ENCODE assay signal across 41 cellular contexts in genomic region chr2:60268032-60268431, GRCh38.
"Had no signal": no experiment of that assay in that cellular context is flagged by ENCODE, and none has a peak within 500 bp of the region (broad histone marks: within the 10 kb centered on the region; RNA-seq: fewer than 3 reads in every experiment).

No MANE protein-coding gene starts in this region.

- H3K27me3 Mint-ChIP-seq: activated naive CD8-positive, alpha-beta T cell treated with anti-CD3 and anti-CD28 coated beads for 36 hours; activated naive CD8-positive, alpha-beta T cell treated with anti-CD3 and anti-CD28 coated beads, Interleukin-2, amount 50 U/mL, for 24 hours; brain had no signal

- H3K4me1 ChIP-seq: adrenal gland, ascending aorta, body of pancreas, breast epithelium had no signal

- H3K36me3 Mint-ChIP-seq: activated naive CD4-positive, alpha-beta T cell treated with anti-CD3 and anti-CD28 coated beads, Interleukin-2, amount 10 ng/mL, durations not matched to agents 7 days and 5 days; activated naive CD4-positive, alpha-beta T cell treated with anti-CD3 and anti-CD28 coated beads, Interleukin-2, amount 50 U/mL, for 24 hours; activated naive CD4-positive, alpha-beta T cell treated with anti-CD3 and anti-CD28 coated beads, Interleukin-2, amount 50 U/mL, for 72 hours; activated naive CD8-positive, alpha-beta T cell; activated naive CD8-positive, alpha-beta T cell treated with anti-CD3 and anti-CD28 coated beads for 36 hours; activated naive CD8-positive, alpha-beta T cell treated with anti-CD3 and anti-CD28 coated beads, Interleukin-2, amount 10 ng/mL, durations not matched to agents 7 days and 5 days; brain had no signal

- ATAC-seq: activated naive CD4-positive, alpha-beta T cell treated with anti-CD3 and anti-CD28 coated beads, Interleukin-2, amount 50 U/mL, for 72 hours; activated naive CD8-positive, alpha-beta T cell treated with anti-CD3 and anti-CD28 coated beads, Interleukin-2, amount 50 U/mL, for 24 hours; activated T-cell treated with anti-CD3 and anti-CD28 coated beads, Interleukin-2, amount 50 U/mL, for 4 hours; activated T-cell treated with anti-CD3 and anti-CD28 coated beads, Interleukin-2, amount 50 U/mL, for 72 hours; activated T-helper 17 cell treated with anti-CD3 and anti-CD28 coated beads, Interleukin-2, amount 50 U/mL, for 72 hours; body of pancreas had no signal

- H3K4me3 Mint-ChIP-seq: activated naive CD4-positive, alpha-beta T cell treated with anti-CD3 and anti-CD28 coated beads for 36 hours; activated naive CD4-positive, alpha-beta T cell treated with anti-CD3 and anti-CD28 coated beads, Interleukin-2, amount 10 ng/mL, durations not matched to agents 7 days and 5 days; activated naive CD4-positive, alpha-beta T cell treated with anti-CD3 and anti-CD28 coated beads, Interleukin-2, amount 50 U/mL, for 24 hours; activated naive CD8-positive, alpha-beta T cell; activated naive CD8-positive, alpha-beta T cell treated with anti-CD3 and anti-CD28 coated beads for 36 hours; activated naive CD8-positive, alpha-beta T cell treated with anti-CD3 and anti-CD28 coated beads, Interleukin-2, amount 10 ng/mL, durations not matched to agents 7 days and 5 days; activated naive CD8-positive, alpha-beta T cell treated with anti-CD3 and anti-CD28 coated beads, Interleukin-2, amount 50 U/mL, for 24 hours; activated T-cell treated with anti-CD3 and anti-CD28 coated beads, Interleukin-2, amount 50 U/mL, for 24 hours; activated T-cell treated with anti-CD3 and anti-CD28 coated beads, Interleukin-2, amount 50 U/mL, for 4 hours; activated T-cell treated with anti-CD3 and anti-CD28 coated beads, Interleukin-2, amount 50 U/mL, for 72 hours; activated T-helper 1 cell treated with anti-CD3 and anti-CD28 coated beads, Interleukin-12 subunit alpha, Interleukin-12 subunit beta, Interleukin-2, Interleukin-4 antibody, amounts not matched to agents 30 ng/mL and 10 ng/mL and 1 ng/mL, durations not matched to agents 14 hours and 24 hours and 36 hours; activated T-helper 17 cell treated with anti-CD3 and anti-CD28 coated beads, Interleukin-2, amount 50 U/mL, for 72 hours; brain; central memory CD8-positive, alpha-beta T cell had no signal

- H3K9me3 ChIP-seq: adrenal gland, ascending aorta, body of pancreas, breast epithelium had no signal

- H3K9me3 Mint-ChIP-seq: activated naive CD4-positive, alpha-beta T cell treated with anti-CD3 and anti-CD28 coated beads for 36 hours; activated naive CD4-positive, alpha-beta T cell treated with anti-CD3 and anti-CD28 coated beads, Interleukin-2, amount 10 ng/mL, durations not matched to agents 7 days and 5 days; activated naive CD4-positive, alpha-beta T cell treated with anti-CD3 and anti-CD28 coated beads, Interleukin-2, amount 50 U/mL, for 24 hours; activated T-cell treated with anti-CD3 and anti-CD28 coated beads, Interleukin-2, amount 50 U/mL, for 24 hours; activated T-cell treated with anti-CD3 and anti-CD28 coated beads, Interleukin-2, amount 50 U/mL, for 4 hours; activated T-helper 17 cell treated with anti-CD3 and anti-CD28 coated beads, Interleukin-2, amount 50 U/mL, for 72 hours had no signal

- H3K4me3 ChIP-seq: adrenal gland, ascending aorta, body of pancreas, breast epithelium, cardiac muscle cell had no signal

- FAIRE-seq: astrocyte, bronchial epithelial cell had no signal

- H3K27ac Mint-ChIP-seq: activated naive CD4-positive, alpha-beta T cell treated with anti-CD3 and anti-CD28 coated beads for 36 hours; activated naive CD4-positive, alpha-beta T cell treated with anti-CD3 and anti-CD28 coated beads, Interleukin-2, amount 10 ng/mL, durations not matched to agents 7 days and 5 days; activated naive CD4-positive, alpha-beta T cell treated with anti-CD3 and anti-CD28 coated beads, Interleukin-2, amount 50 U/mL, for 24 hours; activated naive CD4-positive, alpha-beta T cell treated with anti-CD3 and anti-CD28 coated beads, Interleukin-2, amount 50 U/mL, for 72 hours; activated naive CD8-positive, alpha-beta T cell; activated naive CD8-positive, alpha-beta T cell treated with anti-CD3 and anti-CD28 coated beads for 36 hours; activated naive CD8-positive, alpha-beta T cell treated with anti-CD3 and anti-CD28 coated beads, Interleukin-2, amount 10 ng/mL, durations not matched to agents 7 days and 5 days; activated naive CD8-positive, alpha-beta T cell treated with anti-CD3 and anti-CD28 coated beads, Interleukin-2, amount 50 U/mL, for 24 hours; activated T-cell treated with anti-CD3 and anti-CD28 coated beads, Interleukin-2, amount 50 U/mL, for 24 hours; activated T-cell treated with anti-CD3 and anti-CD28 coated beads, Interleukin-2, amount 50 U/mL, for 72 hours; activated T-helper 1 cell treated with anti-CD3 and anti-CD28 coated beads, Interleukin-12 subunit alpha, Interleukin-12 subunit beta, Interleukin-2, Interleukin-4 antibody, amounts not matched to agents 30 ng/mL and 10 ng/mL and 1 ng/mL, durations not matched to agents 14 hours and 24 hours and 36 hours; activated T-helper 17 cell treated with anti-CD3 and anti-CD28 coated beads, Interleukin-2, amount 50 U/mL, for 72 hours; activated T-helper 2 cell treated with anti-CD3 and anti-CD28 coated beads, Interferon-gamma antibody, Interleukin-2, Interleukin-4, amounts not matched to agents 10 μg/mL and 5 μg/mL and 100 μg/mL, durations not matched to agents 14 hours and 24 hours and 36 hours; brain had no signal

- H3K27me3 ChIP-seq: adrenal gland, ascending aorta, body of pancreas, brain microvascular endothelial cell, breast epithelium, cardiac muscle cell had no signal

- H3K36me3 ChIP-seq: adrenal gland, ascending aorta, brain microvascular endothelial cell, breast epithelium, cardiac muscle cell had no signal

- DNase-seq: activated effector memory CD4-positive, alpha-beta T cell treated with anti-CD3 and anti-CD28 coated beads, Interleukin-2, amount 50 U/mL, for 16 hours; activated effector memory CD4-positive, alpha-beta T cell treated with Interleukin-2 at 50 U/mL for 16 hours; activated gamma-delta T cell; activated gamma-delta T cell treated with Interleukin-2 at 50 U/mL for 16 hours; activated naive CD4-positive, alpha-beta T cell; activated naive CD4-positive, alpha-beta T cell treated with anti-CD3 and anti-CD28 coated beads for 36 hours; activated naive CD4-positive, alpha-beta T cell treated with anti-CD3 and anti-CD28 coated beads, Interleukin-2, amount 10 ng/mL, durations not matched to agents 7 days and 5 days; activated naive CD4-positive, alpha-beta T cell treated with anti-CD3 and anti-CD28 coated beads, Interleukin-2, amount 50 U/mL, for 16 hours; activated naive CD4-positive, alpha-beta T cell treated with Interleukin-2 at 50 U/mL for 16 hours; activated naive CD8-positive, alpha-beta T cell treated with anti-CD3 and anti-CD28 coated beads for 36 hours; activated naive CD8-positive, alpha-beta T cell treated with anti-CD3 and anti-CD28 coated beads, Interleukin-2, amount 10 ng/mL, durations not matched to agents 7 days and 5 days; activated naive CD8-positive, alpha-beta T cell treated with anti-CD3 and anti-CD28 coated beads, Interleukin-2, amount 50 U/mL, for 24 hours; activated T-cell treated with anti-CD3 and anti-CD28 coated beads for 4 hours; activated T-cell treated with anti-CD3 and anti-CD28 coated beads, Interleukin-2, amount 50 U/mL, for 1 hour; activated T-cell treated with anti-CD3 and anti-CD28 coated beads, Interleukin-2, amount 50 U/mL, for 24 hours; activated T-cell treated with anti-CD3 and anti-CD28 coated beads, Interleukin-2, amount 50 U/mL, for 4 hours; activated T-cell treated with anti-CD3 and anti-CD28 coated beads, Interleukin-2, amount 50 U/mL, for 48 hours; activated T-cell treated with anti-CD3 and anti-CD28 coated beads, Interleukin-2, amount 50 U/mL, for 72 hours; adrenal gland; amniotic stem cell; amygdala; anterior cingulate cortex; aorta; body of pancreas; brain microvascular endothelial cell; caudate nucleus; central memory CD4-positive, alpha-beta T cell; cerebellar nuclear complex had no signal

- H3K4me1 Mint-ChIP-seq: activated naive CD4-positive, alpha-beta T cell treated with anti-CD3 and anti-CD28 coated beads, Interleukin-2, amount 10 ng/mL, durations not matched to agents 7 days and 5 days; activated naive CD4-positive, alpha-beta T cell treated with anti-CD3 and anti-CD28 coated beads, Interleukin-2, amount 50 U/mL, for 24 hours; activated naive CD8-positive, alpha-beta T cell treated with anti-CD3 and anti-CD28 coated beads, Interleukin-2, amount 10 ng/mL, durations not matched to agents 7 days and 5 days; activated naive CD8-positive, alpha-beta T cell treated with anti-CD3 and anti-CD28 coated beads, Interleukin-2, amount 50 U/mL, for 24 hours; activated T-helper 17 cell treated with anti-CD3 and anti-CD28 coated beads, Interleukin-2, amount 50 U/mL, for 72 hours; central memory CD8-positive, alpha-beta T cell had no signal

- H3K27ac ChIP-seq: adrenal gland, ascending aorta, body of pancreas, brain microvascular endothelial cell, breast epithelium, cardiac muscle cell had no signal
